Comparison of ENCODE assay signal across 21 cellular contexts in the genomic region with DNA sequence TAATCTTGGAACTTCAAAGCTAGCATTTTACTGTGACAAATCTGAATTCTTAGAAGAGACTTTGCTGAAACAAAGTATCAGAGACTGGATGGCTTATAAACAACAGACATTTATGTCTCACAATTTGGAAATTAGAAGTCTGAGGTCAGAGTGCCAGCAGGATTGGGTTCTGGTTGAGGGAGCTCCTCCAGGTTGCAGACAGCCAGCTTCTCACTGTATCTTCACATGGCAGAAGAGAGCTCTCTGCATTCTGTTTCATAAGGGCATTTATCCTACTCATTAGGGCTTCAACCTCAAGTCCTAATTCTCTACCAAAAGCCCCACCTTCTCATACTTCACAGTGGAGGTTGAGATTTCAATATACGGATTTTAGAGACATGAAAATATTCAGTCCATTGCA.
"Had no signal": no experiment of that assay in that cellular context is flagged by ENCODE, and none has a peak within 500 bp of the region (broad histone marks: within the 10 kb centered on the region; RNA-seq: fewer than 3 reads in every experiment).

No MANE protein-coding gene starts in this region.

- H3K4me3 ChIP-seq: ascending aorta, coronary artery, lower lobe of right lung, smooth muscle cell, testis, upper lobe of left lung had no signal

- H3K27ac Mint-ChIP-seq: activated CD8-positive, alpha-beta memory T cell treated with anti-CD3 and anti-CD28 coated beads, Interleukin-2, amount 10 ng/mL, durations not matched to agents 7 days and 5 days; nephron; stimulated activated memory B cell treated with anti-CD40 and anti-IgM and Interleukin-4, amounts not matched to agents 10 μg/mL and 1 μg/mL and 100 μg/mL, for 72 hours had no signal

- H3K27me3 Mint-ChIP-seq: activated CD8-positive, alpha-beta memory T cell treated with anti-CD3 and anti-CD28 coated beads, Interleukin-2, amount 10 ng/mL, durations not matched to agents 7 days and 5 days; stimulated activated memory B cell treated with anti-CD40 and anti-IgM and Interleukin-4, amounts not matched to agents 10 μg/mL and 1 μg/mL and 100 μg/mL, for 72 hours had no signal

- H3K36me3 ChIP-seq: ascending aorta, lower lobe of right lung, upper lobe of left lung had no signal

- DNase-seq: activated CD4-positive, alpha-beta T cell treated with anti-CD3 and anti-CD28 coated beads, Interleukin-2, amount 50 U/mL, for 48 hours; activated CD4-positive, CD25-positive, alpha-beta regulatory T cell; activated CD8-positive, alpha-beta memory T cell treated with anti-CD3 and anti-CD28 coated beads, Interleukin-2, amount 10 ng/mL, durations not matched to agents 7 days and 5 days; activated effector memory CD4-positive, alpha-beta T cell treated with Interleukin-2 at 50 U/mL for 16 hours; activated T-cell treated with anti-CD3 and anti-CD28 coated beads, Interleukin-2, amount 50 U/mL, for 1 hour; erythroblast; foreskin melanocyte; glutamatergic neuron; hippocampal formation; islet precursor cell; lower lobe of right lung; stimulated activated CD4-positive, alpha-beta T cell treated with anti-CD3 and anti-CD28 coated beads, Interleukin-4, amount 100 ng/mL, for 1 hour; T-helper 9 cell; testis; upper lobe of left lung had no signal

- H3K27ac ChIP-seq: ascending aorta, coronary artery, lower lobe of right lung, testis, upper lobe of left lung had no signal

- H3K4me3 Mint-ChIP-seq: activated CD8-positive, alpha-beta memory T cell treated with anti-CD3 and anti-CD28 coated beads, Interleukin-2, amount 10 ng/mL, durations not matched to agents 7 days and 5 days; nephron; stimulated activated memory B cell treated with anti-CD40 and anti-IgM and Interleukin-4, amounts not matched to agents 10 μg/mL and 1 μg/mL and 100 μg/mL, for 72 hours had no signal

- H3K4me1 Mint-ChIP-seq: nephron; stimulated activated memory B cell treated with anti-CD40 and anti-IgM and Interleukin-4, amounts not matched to agents 10 μg/mL and 1 μg/mL and 100 μg/mL, for 72 hours had no signal

- H3K9me3 ChIP-seq: ascending aorta, testis had no signal

- H3K4me1 ChIP-seq: ascending aorta, testis had no signal

- H3K27me3 ChIP-seq: ascending aorta, testis, upper lobe of left lung had no signal

- ATAC-seq: activated CD8-positive, alpha-beta memory T cell treated with anti-CD3 and anti-CD28 coated beads, Interleukin-2, amount 10 ng/mL, durations not matched to agents 7 days and 5 days; lower lobe of right lung; sciatic nerve; stimulated activated memory B cell treated with anti-CD40 and anti-IgM and Interleukin-4, amounts not matched to agents 10 μg/mL and 1 μg/mL and 100 μg/mL, for 72 hours had no signal

- H3K36me3 Mint-ChIP-seq: stimulated activated memory B cell treated with anti-CD40 and anti-IgM and Interleukin-4, amounts not matched to agents 10 μg/mL and 1 μg/mL and 100 μg/mL, for 72 hours had no signal
